ENCODE assay signal across 9 cellular contexts in the genomic region with DNA sequence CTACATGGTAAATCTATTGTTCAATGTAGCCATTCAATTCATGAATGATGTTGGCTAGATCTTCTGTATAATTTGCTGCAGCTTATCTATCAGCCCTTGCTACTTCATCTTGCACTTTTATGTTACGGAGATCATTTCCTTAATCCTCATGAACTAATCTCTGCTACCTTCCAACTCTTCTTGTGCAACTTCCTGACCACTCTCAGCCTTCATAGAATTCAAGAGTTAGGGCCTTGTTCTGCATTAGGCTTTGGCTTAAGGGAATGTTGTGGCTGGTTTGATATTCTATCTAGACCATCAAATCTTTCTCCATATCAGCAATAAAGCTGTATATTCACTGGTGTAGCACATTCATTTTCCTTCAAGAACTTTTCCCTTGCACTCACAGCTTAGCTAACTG.
"Had no signal": no experiment of that assay in that cellular context is flagged by ENCODE, and none has a peak within 500 bp of the region (broad histone marks: within the 10 kb centered on the region; RNA-seq: fewer than 3 reads in every experiment).

No MANE protein-coding gene starts in this region.

- DNase-seq: GM23248, GOT3, H7, H9, HCEC 1CT, HFFc6 had no signal

- H3K4me3 ChIP-seq: GM23248, GM23338, HAP-1 had no signal

- H3K4me1 Mint-ChIP-seq: GM23338, H9 had no signal

- H2AFZ ChIP-seq: GM23248, GM23338 had no signal

- H3K27ac ChIP-seq: GM23248 had no signal

- H3K4me2 ChIP-seq: GM23338 had no signal

- H3K4me1 ChIP-seq: HAP-1 had no signal

- H3K36me3 ChIP-seq: HAP-1 had no signal

- H3K9me3 ChIP-seq: HAP-1 had no signal

- ATAC-seq: GM23338, HCT116 had no signal

- H3K27ac Mint-ChIP-seq: GM23338, H9, HFFc6 had no signal

- H3K9me3 Mint-ChIP-seq: GM23338, H9, HFFc6 had no signal

- H3K4me3 Mint-ChIP-seq: GM23338, H9, HFFc6 had no signal

- H3K9ac ChIP-seq: GM23248 had no signal
